ENCODE assay signal across 24 cellular contexts in the genomic region with DNA sequence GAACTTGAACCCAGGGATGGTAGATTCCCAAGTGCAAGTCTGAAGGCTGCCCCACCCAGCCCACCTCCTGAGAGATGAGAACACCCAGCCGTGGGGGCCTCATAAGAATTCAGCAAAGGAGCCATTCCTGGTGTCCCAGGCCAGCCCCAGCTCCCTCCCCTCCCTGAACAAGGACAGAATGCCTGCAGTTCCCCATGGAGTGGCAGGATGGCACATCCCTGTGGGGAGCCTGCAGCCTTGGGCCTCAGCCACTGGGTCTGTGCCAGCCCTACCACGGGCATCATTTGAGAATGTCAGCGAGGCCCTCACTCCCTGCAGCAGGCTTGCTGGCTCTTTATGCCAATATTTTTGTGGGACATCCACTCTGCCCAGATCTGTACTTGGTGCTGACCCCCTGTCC.
"Had no signal": no experiment of that assay in that cellular context is flagged by ENCODE, and none has a peak within 500 bp of the region (broad histone marks: within the 10 kb centered on the region; RNA-seq: fewer than 3 reads in every experiment).

No MANE protein-coding gene starts in this region.

- H3K9ac ChIP-seq: parathyroid adenoma had no signal

- FAIRE-seq: small intestine, urothelium cell line had no signal

- H3K4me3 Mint-ChIP-seq: natural killer cell treated with Interleukin-12 subunit alpha and Interleukin-12 subunit beta and Interleukin-15 and Interleukin-18, amount 100 ng/mL, for 72 hours; nephron progenitor cell; neural crest cell; stimulated activated effector memory CD8-positive, alpha-beta T cell treated with anti-CD3 and anti-CD28 coated beads, Interleukin-12 subunit alpha, Interleukin-12 subunit beta, amount 100 ng/mL, for 72 hours; stimulated activated naive B cell treated with anti-CD40 and anti-IgM and Interleukin-4, amounts not matched to agents 10 μg/mL and 1 μg/mL and 100 μg/mL, for 72 hours; stimulated activated naive CD8-positive, alpha-beta T cell treated with anti-CD3 and anti-CD28 coated beads, Interleukin-15, Interleukin-2, amounts not matched to agents 100 ng/mL and 50 ng/mL, for 24 hours had no signal

- H3K36me3 ChIP-seq: neutrophil, ovary, right lobe of liver, sigmoid colon, stomach, thoracic aorta, thyroid gland, tibial nerve, upper lobe of left lung, vagina had no signal

- H3K4me3 ChIP-seq: ovary, psoas muscle, right lobe of liver, sigmoid colon, stomach, thoracic aorta, thyroid gland, tibial nerve, upper lobe of left lung, vagina had no signal

- H3K9me3 Mint-ChIP-seq: natural killer cell treated with Interleukin-12 subunit alpha and Interleukin-12 subunit beta and Interleukin-15 and Interleukin-18, amount 100 ng/mL, for 72 hours; neural crest cell; stimulated activated effector memory CD8-positive, alpha-beta T cell treated with anti-CD3 and anti-CD28 coated beads, Interleukin-12 subunit alpha, Interleukin-12 subunit beta, amount 100 ng/mL, for 72 hours; stimulated activated naive B cell treated with anti-CD40 and anti-IgM and Interleukin-4, amounts not matched to agents 10 μg/mL and 1 μg/mL and 100 μg/mL, for 72 hours; stimulated activated naive CD8-positive, alpha-beta T cell treated with anti-CD3 and anti-CD28 coated beads, Interleukin-15, Interleukin-2, amounts not matched to agents 100 ng/mL and 50 ng/mL, for 24 hours had no signal

- H3K4me1 ChIP-seq: parathyroid adenoma, psoas muscle, right lobe of liver, sigmoid colon, stomach, thyroid gland, tibial nerve, upper lobe of left lung, vagina had no signal

- H3K36me3 Mint-ChIP-seq: natural killer cell treated with Interleukin-12 subunit alpha and Interleukin-12 subunit beta and Interleukin-15 and Interleukin-18, amount 100 ng/mL, for 72 hours; stimulated activated effector memory CD8-positive, alpha-beta T cell treated with anti-CD3 and anti-CD28 coated beads, Interleukin-12 subunit alpha, Interleukin-12 subunit beta, amount 100 ng/mL, for 72 hours; stimulated activated naive B cell treated with anti-CD40 and anti-IgM and Interleukin-4, amounts not matched to agents 10 μg/mL and 1 μg/mL and 100 μg/mL, for 72 hours had no signal

- H3K9me3 ChIP-seq: neutrophil, ovary, psoas muscle, right lobe of liver, sigmoid colon, stomach, thoracic aorta, thyroid gland, tibial nerve, upper lobe of left lung, vagina had no signal

- DNase-seq: psoas muscle; right lobe of liver; sigmoid colon; small intestine; stimulated activated CD4-positive, alpha-beta T cell treated with anti-CD3 and anti-CD28 coated beads, Interleukin-4, amount 100 ng/mL, for 24 hours; stimulated activated naive B cell treated with anti-CD40 and anti-IgM and Interleukin-4, amounts not matched to agents 10 μg/mL and 1 μg/mL and 100 μg/mL, for 72 hours; stimulated activated naive CD4-positive, alpha-beta T cell treated with Interleukin-2 at 50 U/mL for 16 hours; stomach; upper lobe of left lung had no signal

- H3K27ac Mint-ChIP-seq: natural killer cell treated with Interleukin-12 subunit alpha and Interleukin-12 subunit beta and Interleukin-15 and Interleukin-18, amount 100 ng/mL, for 72 hours; progenitor cell of endocrine pancreas; stimulated activated effector memory CD8-positive, alpha-beta T cell treated with anti-CD3 and anti-CD28 coated beads, Interleukin-12 subunit alpha, Interleukin-12 subunit beta, amount 100 ng/mL, for 72 hours; stimulated activated naive B cell treated with anti-CD40 and anti-IgM and Interleukin-4, amounts not matched to agents 10 μg/mL and 1 μg/mL and 100 μg/mL, for 72 hours; stimulated activated naive CD8-positive, alpha-beta T cell treated with anti-CD3 and anti-CD28 coated beads, Interleukin-15, Interleukin-2, amounts not matched to agents 100 ng/mL and 50 ng/mL, for 24 hours had no signal

- H3K4me1 Mint-ChIP-seq: nephron progenitor cell, neural crest cell had no signal

- H3K27ac ChIP-seq: neutrophil, ovary, parathyroid adenoma, psoas muscle, right lobe of liver, sigmoid colon, stomach, thoracic aorta, thyroid gland, tibial nerve, upper lobe of left lung, vagina had no signal

- ATAC-seq: psoas muscle; right cardiac atrium; stimulated activated naive B cell treated with anti-CD40 and anti-IgM and Interleukin-4, amounts not matched to agents 10 μg/mL and 1 μg/mL and 100 μg/mL, for 72 hours had no signal
